1 cellular context compared by ENCODE assay signal in the genomic region with DNA sequence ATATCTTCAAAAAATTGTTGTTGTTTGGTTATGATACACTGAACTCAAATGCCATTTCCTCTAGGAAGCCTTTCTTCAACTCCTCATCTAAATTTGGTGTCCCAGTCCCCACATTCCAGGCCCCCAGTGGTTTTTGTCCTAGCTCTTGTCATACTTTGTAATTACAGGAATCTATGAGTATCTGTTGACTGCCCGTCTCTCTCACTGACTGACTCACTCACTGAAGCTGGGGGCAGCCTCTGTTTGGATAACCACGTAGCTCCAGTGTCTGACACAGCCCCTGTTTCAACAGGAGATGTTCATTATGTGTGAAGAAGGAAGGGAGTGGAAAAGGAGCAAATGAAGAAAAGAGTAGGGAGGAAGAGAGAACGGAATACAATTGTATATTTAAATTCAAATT.
TF ChIP-seq lines count a peak whose summit lies in the region.

No MANE protein-coding gene starts in this region.

TF ChIP-seq in IMR-90, 13 proteins besides CTCF, POLR2A, EP300 and RAD21 (continued from another document):
- TF ChIP-seq, protein P1, sequence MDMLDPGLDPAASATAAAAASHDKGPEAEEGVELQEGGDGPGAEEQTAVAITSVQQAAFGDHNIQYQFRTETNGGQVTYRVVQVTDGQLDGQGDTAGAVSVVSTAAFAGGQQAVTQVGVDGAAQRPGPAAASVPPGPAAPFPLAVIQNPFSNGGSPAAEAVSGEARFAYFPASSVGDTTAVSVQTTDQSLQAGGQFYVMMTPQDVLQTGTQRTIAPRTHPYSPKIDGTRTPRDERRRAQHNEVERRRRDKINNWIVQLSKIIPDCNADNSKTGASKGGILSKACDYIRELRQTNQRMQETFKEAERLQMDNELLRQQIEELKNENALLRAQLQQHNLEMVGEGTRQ (IDR thresholded peaks at IDR 0.05; ENCODE audit: low read depth, low read length), result no peak
- TF ChIP-seq FOS (IDR thresholded peaks at IDR 0.05; ENCODE audit: low read depth, low read length), result peak; percentile 90
